ENCODE assay signal across 8 cellular contexts in genomic region chr4:152536545-152537182, GRCh38. TPM values are rescaled to one million over a fixed set of nuclear protein-coding genes. Genes with fewer than 3 reads are reported as not detected.
A peak's percentile ranks its signal among the peaks of the same experiment; 100 is the strongest.
DNase-seq lines count a peak whose midpoint lies in the region; ATAC-seq and TF ChIP-seq lines count a peak whose summit lies in the region.

No MANE protein-coding gene starts in this region.

- H3K9ac ChIP-seq in colonic mucosa (ENCODE audit: low read depth in 2 of 2, low read length in 2 of 2) = peak overlapping the region; percentile 94 to 95

- DNase-seq in DMS53 treated with DMSO at 0.1 percent for 48 hours (lab: John Stamatoyannopoulos, UW; ENCODE audit: unreplicated experiment) (peak; percentile 21), SW 1271 (lab: John Stamatoyannopoulos, UW) (peak; percentile 54 to 61), colonic mucosa (peak; percentile 73), right lobe of liver (no peak), NCI-H1048 (lab: John Stamatoyannopoulos, UW) (no peak)
- DNase-seq in stimulated activated naive CD4-positive, alpha-beta T cell treated with Interleukin-2 at 50 U/mL for 16 hours (lab: John Stamatoyannopoulos, UW) = peak; percentile 76

- H3K27me3 ChIP-seq in colonic mucosa = no peaks in the 10 kb centered on the region
- no peaks in the 10 kb centered on the region for H3K27me3 ChIP-seq in right lobe of liver

- TF ChIP-seq POLR2A in right lobe of liver (IDR thresholded peaks at IDR 0.05) = no peak

- H3K4me3 ChIP-seq in colonic mucosa (peak overlapping the region; percentile 99), right lobe of liver (peak overlapping the region; percentile 97 to 100 (median 99))

- H3K9me3 ChIP-seq in colonic mucosa (no peaks in the 10 kb centered on the region), right lobe of liver (no peaks in the 10 kb centered on the region)

- H3K27ac ChIP-seq in colonic mucosa = peak overlapping the region; percentile 98
- peak overlapping the region; percentile 60 to 92 (median 88) for H3K27ac ChIP-seq in right lobe of liver

- H3K36me3 ChIP-seq in colonic mucosa = no peaks in the 10 kb centered on the region
- H3K36me3 ChIP-seq in right lobe of liver = no peaks in the 10 kb centered on the region

- H3K4me1 ChIP-seq in colonic mucosa (peaks cover 16% of the 10 kb centered on the region), right lobe of liver (peaks cover 0 to 24% (median 0%) of the 10 kb centered on the region in 4 donors)

- TF ChIP-seq CTCF in colonic mucosa (IDR thresholded peaks at IDR 0.05) = no peak
- TF ChIP-seq CTCF in right lobe of liver (IDR thresholded peaks at IDR 0.05) = no peak

- WGBS in right lobe of liver (ENCODE audit: insufficient coverage, low coverage, low lambda C conversion rate, missing lambda C conversion rate) = under 1% methylated on average over 17 of the region's 24 CpGs

- ATAC-seq in GM19397 (IDR thresholded peaks at IDR 0.05; ENCODE audit: unreplicated experiment) (peak; percentile 35), HG03457 (IDR thresholded peaks at IDR 0.05; ENCODE audit: unreplicated experiment) (peak; percentile 24), right lobe of liver (peak; percentile 35 to 47 (median 38))

- intact Hi-C loops in colonic mucosa (cut with DNase I) = no loop called here
- intact Hi-C loops in right lobe of liver (cut with DNase I) = no loop called here

RNA-seq across cellular contexts. Expression of gene FBXW7, which starts 0.8 kb away (rescaled TPM):
- total RNA-seq in colonic mucosa (10 to 100 TPM; 29.3 to 29.5 TPM), right lobe of liver (10 to 100 TPM; 12.9 to 25.5 (median 17.6) TPM)

Comparison
In these comparisons a context has a peak if more than half of its experiments do, and no peak if none do; other contexts are left out.
1. DNase-seq: peak in DMS53 treated with DMSO at 0.1 percent for 48 hours (single experiment), SW 1271 (2 of 2), colonic mucosa (single experiment) and stimulated activated naive CD4-positive, alpha-beta T cell treated with Interleukin-2 at 50 U/mL for 16 hours (single experiment); none in right lobe of liver (0 of 3) and NCI-H1048 (single experiment).
2. Peak in every context shown above with its lines, with median percentiles within 50 percentile points of each other: ATAC-seq.